In the genomic region with DNA sequence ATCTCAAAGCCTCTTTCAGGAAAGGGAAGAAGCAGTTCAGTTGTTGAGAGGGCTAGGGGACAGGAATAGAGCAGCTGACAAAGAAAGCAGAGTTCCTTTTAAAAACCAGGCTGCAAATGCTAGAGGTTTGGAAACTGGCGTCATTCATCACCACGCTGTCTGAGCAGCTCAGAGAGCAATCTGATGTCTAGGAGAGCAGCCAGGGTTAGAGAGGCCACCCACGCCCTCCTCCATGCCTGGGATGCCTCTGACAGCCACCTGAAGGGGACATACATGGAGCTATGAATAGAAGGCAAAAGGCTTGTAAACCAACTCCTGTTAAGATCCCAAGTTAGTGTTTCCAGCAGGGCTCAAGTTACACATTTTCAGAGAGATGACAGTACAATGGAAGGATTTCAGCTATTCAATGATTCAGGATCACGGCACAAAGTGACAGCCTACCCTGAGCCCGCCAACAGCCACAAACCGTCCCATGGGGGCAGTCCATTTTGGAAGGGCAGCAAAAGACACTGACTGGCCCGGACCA, we compare ENCODE assay signal across 13 cellular contexts. TPM values are rescaled to one million over a fixed set of nuclear protein-coding genes. Genes with fewer than 3 reads are reported as not detected.
DNase-seq lines count a peak whose midpoint lies in the region; ATAC-seq, FAIRE-seq and TF ChIP-seq lines count a peak whose summit lies in the region.
"Had no signal": no experiment of that assay in that cellular context is flagged by ENCODE, and none has a peak within 500 bp of the region (broad histone marks: within the 10 kb centered on the region; RNA-seq: fewer than 3 reads in every experiment).

No MANE protein-coding gene starts in this region.

- H3K27ac ChIP-seq in spleen: peak overlapping the region in 3 of 8 donors; percentile 6 to 48 (median 6)

- H3K9me3 Mint-ChIP-seq in WTC11: no peaks in the 10 kb centered on the region
- H3K9me3 Mint-ChIP-seq: naive thymus-derived CD8-positive, alpha-beta T cell had no signal

- CTCF ChIA-PET in WTC11 (lab: Charles Lee): interaction anchor here (1.0 to 1.6 kb wide), 4 partner anchors 21 to 80 kb away, joined by 3 to 5 read pairs (median 4); no protein-coding TSS in a partner anchor

- H3K36me3 Mint-ChIP-seq in WTC11: peaks cover 16% of the 10 kb centered on the region

- H3K27ac Mint-ChIP-seq in WTC11: peak overlapping the region; percentile 52

- H3K4me1 Mint-ChIP-seq in WTC11: peaks cover 6% of the 10 kb centered on the region; the same call in 1 of the 2 replicates

- intact Hi-C loops in spleen (cut with DNase I; ENCODE audit: low total_unique reads): no loop called here

- no peak overlapping the region for H3K4me3 Mint-ChIP-seq in WTC11

- peak; percentile 36 for FAIRE-seq in G401.6 (lab: Jason Lieb, UNC)

- DNase-seq in WTC11 (ENCODE audit: low spot score): no peak
- peak; percentile 43 for DNase-seq in globus pallidus (ENCODE audit: low spot score)
- DNase-seq in renal cortical epithelial cell (ENCODE audit: low read depth): peak; percentile 11
- DNase-seq in ecto neural progenitor cell (ENCODE audit: low spot score): no peak
- no peak for DNase-seq in SIG-M5 (lab: John Stamatoyannopoulos, UW)
- DNase-seq in spleen: no peak
- DNase-seq: activated CD4-positive, alpha-beta T cell treated with anti-CD3 and anti-CD28 coated beads for 48 hours; DMS79 treated with DMSO at 0.1 percent for 48 hours; naive thymus-derived CD8-positive, alpha-beta T cell; NCI-H187; SHP77 treated with DMSO at 0.1 percent for 48 hours had no signal

- H3K9me3 ChIP-seq in spleen: no peaks in the 10 kb centered on the region

- ATAC-seq in WTC11 (no peak), GM19395 (IDR thresholded peaks at IDR 0.05; ENCODE audit: unreplicated experiment) (no peak)
- ATAC-seq: naive thymus-derived CD8-positive, alpha-beta T cell had no signal

- H3K4me3 ChIP-seq in spleen: no peak overlapping the region

- H3K27me3 Mint-ChIP-seq in WTC11 (ENCODE audit: low read depth): no peaks in the 10 kb centered on the region
- H3K27me3 Mint-ChIP-seq: naive thymus-derived CD8-positive, alpha-beta T cell had no signal

- H3K36me3 ChIP-seq in spleen: peaks cover 0 to 99% (median 40%) of the 10 kb centered on the region in 6 donors

- peaks cover 7 to 97% (median 53%) of the 10 kb centered on the region in 6 donors for H3K4me1 ChIP-seq in spleen

- TF ChIP-seq POLR2A in spleen (IDR thresholded peaks at IDR 0.05): no peak

- POLR2A ChIA-PET in WTC11 (lab: Charles Lee): interaction anchor here (0.5 kb wide), 1 partner anchor 954 kb away, joined by 4 read pairs; no protein-coding TSS in a partner anchor

- WGBS in spleen, 5 donors: 80 to 92% (median 91%) methylated on average over 7 of the region's 7 CpGs

- H3K27me3 ChIP-seq in spleen (replicated peaks in 1 of 7): no peaks in the 10 kb centered on the region

- no peak for TF ChIP-seq CTCF in WTC11 (IDR thresholded peaks at IDR 0.05)
- no peak for TF ChIP-seq CTCF in spleen (IDR thresholded peaks at IDR 0.05 in 8 of 11, conservative IDR thresholded peaks at IDR 0.05 in 3 of 11)

TF ChIP-seq in WTC11, 78 proteins besides CTCF, POLR2A, EP300 and RAD21:
- no peak for TF ChIP-seq ESRRA (CRISPR knock-in tag; IDR thresholded peaks at IDR 0.05; ENCODE audit: borderline replicate concordance)
- TF ChIP-seq, protein P1, sequence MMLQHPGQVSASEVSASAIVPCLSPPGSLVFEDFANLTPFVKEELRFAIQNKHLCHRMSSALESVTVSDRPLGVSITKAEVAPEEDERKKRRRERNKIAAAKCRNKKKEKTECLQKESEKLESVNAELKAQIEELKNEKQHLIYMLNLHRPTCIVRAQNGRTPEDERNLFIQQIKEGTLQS (CRISPR knock-in tag; conservative IDR thresholded peaks at IDR 0.05): no peak
- TF ChIP-seq, protein P2, sequence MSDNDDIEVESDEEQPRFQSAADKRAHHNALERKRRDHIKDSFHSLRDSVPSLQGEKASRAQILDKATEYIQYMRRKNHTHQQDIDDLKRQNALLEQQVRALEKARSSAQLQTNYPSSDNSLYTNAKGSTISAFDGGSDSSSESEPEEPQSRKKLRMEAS (CRISPR knock-in tag; IDR thresholded peaks at IDR 0.05): no peak
- no peak for TF ChIP-seq SP1 (CRISPR knock-in tag; conservative IDR thresholded peaks at IDR 0.05)
- TF ChIP-seq, protein P3, sequence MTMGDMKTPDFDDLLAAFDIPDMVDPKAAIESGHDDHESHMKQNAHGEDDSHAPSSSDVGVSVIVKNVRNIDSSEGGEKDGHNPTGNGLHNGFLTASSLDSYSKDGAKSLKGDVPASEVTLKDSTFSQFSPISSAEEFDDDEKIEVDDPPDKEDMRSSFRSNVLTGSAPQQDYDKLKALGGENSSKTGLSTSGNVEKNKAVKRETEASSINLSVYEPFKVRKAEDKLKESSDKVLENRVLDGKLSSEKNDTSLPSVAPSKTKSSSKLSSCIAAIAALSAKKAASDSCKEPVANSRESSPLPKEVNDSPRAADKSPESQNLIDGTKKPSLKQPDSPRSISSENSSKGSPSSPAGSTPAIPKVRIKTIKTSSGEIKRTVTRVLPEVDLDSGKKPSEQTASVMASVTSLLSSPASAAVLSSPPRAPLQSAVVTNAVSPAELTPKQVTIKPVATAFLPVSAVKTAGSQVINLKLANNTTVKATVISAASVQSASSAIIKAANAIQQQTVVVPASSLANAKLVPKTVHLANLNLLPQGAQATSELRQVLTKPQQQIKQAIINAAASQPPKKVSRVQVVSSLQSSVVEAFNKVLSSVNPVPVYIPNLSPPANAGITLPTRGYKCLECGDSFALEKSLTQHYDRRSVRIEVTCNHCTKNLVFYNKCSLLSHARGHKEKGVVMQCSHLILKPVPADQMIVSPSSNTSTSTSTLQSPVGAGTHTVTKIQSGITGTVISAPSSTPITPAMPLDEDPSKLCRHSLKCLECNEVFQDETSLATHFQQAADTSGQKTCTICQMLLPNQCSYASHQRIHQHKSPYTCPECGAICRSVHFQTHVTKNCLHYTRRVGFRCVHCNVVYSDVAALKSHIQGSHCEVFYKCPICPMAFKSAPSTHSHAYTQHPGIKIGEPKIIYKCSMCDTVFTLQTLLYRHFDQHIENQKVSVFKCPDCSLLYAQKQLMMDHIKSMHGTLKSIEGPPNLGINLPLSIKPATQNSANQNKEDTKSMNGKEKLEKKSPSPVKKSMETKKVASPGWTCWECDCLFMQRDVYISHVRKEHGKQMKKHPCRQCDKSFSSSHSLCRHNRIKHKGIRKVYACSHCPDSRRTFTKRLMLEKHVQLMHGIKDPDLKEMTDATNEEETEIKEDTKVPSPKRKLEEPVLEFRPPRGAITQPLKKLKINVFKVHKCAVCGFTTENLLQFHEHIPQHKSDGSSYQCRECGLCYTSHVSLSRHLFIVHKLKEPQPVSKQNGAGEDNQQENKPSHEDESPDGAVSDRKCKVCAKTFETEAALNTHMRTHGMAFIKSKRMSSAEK (CRISPR knock-in tag; IDR thresholded peaks at IDR 0.05; ENCODE audit: borderline replicate concordance): no peak
- TF ChIP-seq, protein P4, sequence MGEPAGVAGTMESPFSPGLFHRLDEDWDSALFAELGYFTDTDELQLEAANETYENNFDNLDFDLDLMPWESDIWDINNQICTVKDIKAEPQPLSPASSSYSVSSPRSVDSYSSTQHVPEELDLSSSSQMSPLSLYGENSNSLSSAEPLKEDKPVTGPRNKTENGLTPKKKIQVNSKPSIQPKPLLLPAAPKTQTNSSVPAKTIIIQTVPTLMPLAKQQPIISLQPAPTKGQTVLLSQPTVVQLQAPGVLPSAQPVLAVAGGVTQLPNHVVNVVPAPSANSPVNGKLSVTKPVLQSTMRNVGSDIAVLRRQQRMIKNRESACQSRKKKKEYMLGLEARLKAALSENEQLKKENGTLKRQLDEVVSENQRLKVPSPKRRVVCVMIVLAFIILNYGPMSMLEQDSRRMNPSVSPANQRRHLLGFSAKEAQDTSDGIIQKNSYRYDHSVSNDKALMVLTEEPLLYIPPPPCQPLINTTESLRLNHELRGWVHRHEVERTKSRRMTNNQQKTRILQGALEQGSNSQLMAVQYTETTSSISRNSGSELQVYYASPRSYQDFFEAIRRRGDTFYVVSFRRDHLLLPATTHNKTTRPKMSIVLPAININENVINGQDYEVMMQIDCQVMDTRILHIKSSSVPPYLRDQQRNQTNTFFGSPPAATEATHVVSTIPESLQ (CRISPR knock-in tag; IDR thresholded peaks at IDR 0.05): no peak
- TF ChIP-seq ZNF232 (CRISPR knock-in tag; IDR thresholded peaks at IDR 0.05): no peak

RNA-seq across cellular contexts. Expression of a gene that starts 12.4 kb away (rescaled TPM):
- total RNA-seq in WTC11 (2021): 74.3 to 84.8 TPM (median 84.1 TPM) in 3 replicates
- 83.9 and 129 TPM in 2 replicates for total RNA-seq in renal cortical epithelial cell
- 100 to 1,000 TPM; 120 to 181 (median 148) TPM for total RNA-seq in spleen
- polyA plus RNA-seq in spleen: 100 to 1,000 TPM in 1 of 3 donors, 10 to 100 TPM in 2; 70.0 to 152 (median 89.2) TPM

RNA-seq across cellular contexts. Expression of a gene that starts 19.8 kb away (rescaled TPM):
- total RNA-seq in WTC11 (2021) (0.30 to 0.57 TPM (median 0.46 TPM) in 3 replicates), renal cortical epithelial cell (not detected in 2 replicates), spleen (under 1 TPM in 1 of 7 donors, not detected in 6; 0.19 TPM)
- under 1 TPM; 0.11 to 0.17 (median 0.16) TPM for polyA plus RNA-seq in spleen
- total RNA-seq: naive thymus-derived CD8-positive, alpha-beta T cell had no signal
- polyA plus RNA-seq: naive thymus-derived CD8-positive, alpha-beta T cell had no signal

RNA-seq across cellular contexts. Expression of a gene that starts 21.3 kb away (rescaled TPM):
- 44.8 to 54.0 TPM (median 52.7 TPM) in 3 replicates for total RNA-seq in WTC11 (2021)
- total RNA-seq in renal cortical epithelial cell: 3.5 and 15.4 TPM in 2 replicates
- 10 to 100 TPM; 37.8 to 51.5 (median 47.1) TPM for total RNA-seq in spleen
- 100 to 1,000 TPM; 101 to 168 (median 145) TPM for polyA plus RNA-seq in spleen

RNA-seq across cellular contexts. Expression of a gene that starts 29.9 kb away (rescaled TPM):
- 6.3 to 7.6 TPM (median 7.3 TPM) in 3 replicates for total RNA-seq in WTC11 (2021)
- 9.3 and 15.5 TPM in 2 replicates for total RNA-seq in renal cortical epithelial cell
- 10 to 100 TPM; 23.0 to 30.9 (median 25.5) TPM for total RNA-seq in spleen
- 10 to 100 TPM; 20.9 to 41.2 (median 38.1) TPM for polyA plus RNA-seq in spleen

RNA-seq across cellular contexts. Expression of a gene that starts 38.5 kb away (rescaled TPM):
- 0.24 to 0.46 TPM (median 0.34 TPM) in 3 replicates for total RNA-seq in WTC11 (2021)
- total RNA-seq in renal cortical epithelial cell: not detected in 2 replicates
- total RNA-seq in spleen: under 1 TPM; 0.17 to 0.52 (median 0.26) TPM
- under 1 TPM; 0.14 to 0.32 (median 0.15) TPM for polyA plus RNA-seq in spleen
- polyA plus RNA-seq: naive thymus-derived CD8-positive, alpha-beta T cell had no signal

Comparison
In these comparisons a context has a peak if more than half of its experiments do, and no peak if none do; other contexts are left out.
1. DNase-seq: peak in globus pallidus (single experiment) and renal cortical epithelial cell (single experiment); none in WTC11 (single experiment), ecto neural progenitor cell (single experiment), SIG-M5 (single experiment) and spleen (single experiment).